In genomic region chr7:149844445-149844844, GRCh38 we compare ENCODE assay signal across 26 cellular contexts.
"Had no signal": no experiment of that assay in that cellular context is flagged by ENCODE, and none has a peak within 500 bp of the region (broad histone marks: within the 10 kb centered on the region; RNA-seq: fewer than 3 reads in every experiment).

No MANE protein-coding gene starts in this region.

- H3K4me3 ChIP-seq: coronary artery, esophagus muscularis mucosa, heart right ventricle, left lung, pancreas, sigmoid colon, thoracic aorta, tibial nerve, upper lobe of left lung had no signal

- H3K27ac Mint-ChIP-seq: natural killer cell; progenitor cell of endocrine pancreas; stimulated activated memory B cell treated with anti-CD40 and anti-IgM and Interleukin-4, amounts not matched to agents 10 μg/mL and 1 μg/mL and 100 μg/mL, for 72 hours; stimulated activated naive CD8-positive, alpha-beta T cell treated with anti-CD3 and anti-CD28 coated beads, Interleukin-15, Interleukin-2, amounts not matched to agents 100 ng/mL and 50 ng/mL, for 24 hours had no signal

- H3K27me3 ChIP-seq: esophagus muscularis mucosa, foreskin keratinocyte, heart right ventricle, left lung, pancreas, sigmoid colon, tibial nerve, upper lobe of left lung had no signal

- DNase-seq: dermis blood vessel endothelial cell; effector memory CD4-positive, alpha-beta T cell; foreskin keratinocyte; glutamatergic neuron; heart right ventricle; hippocampal formation; left cardiac atrium; left lung; mesendoderm; natural killer cell; occipital lobe; pancreas; stimulated activated CD4-positive, alpha-beta T cell treated with anti-CD3 and anti-CD28 coated beads, Interleukin-2, amount 100 ng/mL, for 24 hours; stimulated activated CD4-positive, alpha-beta T cell treated with anti-CD3 and anti-CD28 coated beads, Interleukin-4, amount 100 ng/mL, for 24 hours; upper lobe of left lung had no signal

- H3K36me3 Mint-ChIP-seq: natural killer cell; stimulated activated memory B cell treated with anti-CD40 and anti-IgM and Interleukin-4, amounts not matched to agents 10 μg/mL and 1 μg/mL and 100 μg/mL, for 72 hours had no signal

- H3K4me3 Mint-ChIP-seq: natural killer cell; stimulated activated memory B cell treated with anti-CD40 and anti-IgM and Interleukin-4, amounts not matched to agents 10 μg/mL and 1 μg/mL and 100 μg/mL, for 72 hours; stimulated activated naive CD8-positive, alpha-beta T cell treated with anti-CD3 and anti-CD28 coated beads, Interleukin-15, Interleukin-2, amounts not matched to agents 100 ng/mL and 50 ng/mL, for 24 hours had no signal

- H3K4me1 ChIP-seq: foreskin keratinocyte had no signal

- H3K9me3 ChIP-seq: esophagus muscularis mucosa, heart right ventricle, left lung, pancreas, sigmoid colon, thoracic aorta, tibial nerve, upper lobe of left lung had no signal

- ATAC-seq: foreskin keratinocyte; natural killer cell; pancreas; stimulated activated memory B cell treated with anti-CD40 and anti-IgM and Interleukin-4, amounts not matched to agents 10 μg/mL and 1 μg/mL and 100 μg/mL, for 72 hours had no signal

- H3K9me3 Mint-ChIP-seq: natural killer cell; stimulated activated memory B cell treated with anti-CD40 and anti-IgM and Interleukin-4, amounts not matched to agents 10 μg/mL and 1 μg/mL and 100 μg/mL, for 72 hours; stimulated activated naive CD8-positive, alpha-beta T cell treated with anti-CD3 and anti-CD28 coated beads, Interleukin-15, Interleukin-2, amounts not matched to agents 100 ng/mL and 50 ng/mL, for 24 hours had no signal

- FAIRE-seq: endothelial cell of umbilical vein, islet of Langerhans, pancreas, urothelium cell line had no signal

- H3K27ac ChIP-seq: coronary artery, esophagus muscularis mucosa, foreskin keratinocyte, heart right ventricle, left lung, pancreas, sigmoid colon, thoracic aorta, tibial nerve, upper lobe of left lung had no signal
